24 cellular contexts compared by ENCODE assay signal in the genomic region with DNA sequence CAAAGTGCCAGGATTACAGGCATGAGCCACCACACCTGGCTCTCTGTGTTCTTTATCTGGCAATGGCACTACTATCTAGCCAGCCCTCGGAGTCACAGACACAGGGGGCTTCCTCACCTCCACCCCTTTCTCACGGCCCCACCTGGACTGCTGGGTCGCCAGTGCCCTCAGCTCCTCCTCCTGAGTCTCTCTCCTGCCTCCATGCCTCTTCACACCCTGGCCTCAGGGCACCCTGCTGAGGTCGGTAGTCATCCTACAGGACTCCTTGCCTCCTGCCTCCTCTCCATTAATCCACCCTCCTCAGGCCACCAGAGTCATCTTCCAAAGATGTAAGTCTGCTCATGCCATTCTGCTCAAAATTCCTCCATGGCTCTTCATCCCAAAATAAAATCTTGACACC. TPM values are rescaled to one million over a fixed set of nuclear protein-coding genes. Genes with fewer than 3 reads are reported as not detected.
A peak's percentile ranks its signal among the peaks of the same experiment; 100 is the strongest.
DNase-seq lines count a peak whose midpoint lies in the region; ATAC-seq, FAIRE-seq and TF ChIP-seq lines count a peak whose summit lies in the region.
"Had no signal": no experiment of that assay in that cellular context is flagged by ENCODE, and none has a peak within 500 bp of the region (broad histone marks: within the 10 kb centered on the region; RNA-seq: fewer than 3 reads in every experiment).

No MANE protein-coding gene starts in this region.

- H3K27me3 ChIP-seq in HepG2 (ENCODE audit: control insufficient read depth in 1 of 2, insufficient read depth in 2 of 2, low read length in 2 of 2) (no peaks in the 10 kb centered on the region), right lobe of liver (no peaks in the 10 kb centered on the region), neutrophil (no peaks in the 10 kb centered on the region)
- H3K27me3 ChIP-seq: BLaER1, SJSA1 had no signal

- intact Hi-C loops in HepG2 (cut with micrococcal nuclease; ENCODE audit: unreplicated experiment) (loop anchor here (5.0 kb wide), 1 partner anchor 53 kb away; the partner anchor contains the start of gene MXD1), right lobe of liver (cut with DNase I) (no loop called here), kidney (cut with DNase I) (no loop called here)

- TF ChIP-seq EP300 in HepG2 (IDR thresholded peaks at IDR 0.05; ENCODE audit: low read depth in 2 of 2, low read length in 2 of 2) (no peak), HepG2 (CRISPR knock-in tag; IDR thresholded peaks at IDR 0.05; ENCODE audit: borderline replicate concordance) (no peak)

- peaks cover 48% of the 10 kb centered on the region for H3K4me1 ChIP-seq in HepG2 (ENCODE audit: insufficient read depth, low read length)
- no peaks in the 10 kb centered on the region for H3K4me1 ChIP-seq in right lobe of liver
- no peaks in the 10 kb centered on the region for H3K4me1 ChIP-seq in kidney (ENCODE audit: control insufficient read depth in 1 of 2, insufficient read depth in 1 of 2, low read depth in 1 of 2, low read length in 2 of 2)
- peaks cover 26 to 27% of the 10 kb centered on the region in 2 experiments for H3K4me1 ChIP-seq in neutrophil (ENCODE audit: control insufficient read depth in 1 of 2, insufficient read depth in 1 of 2, low read depth in 1 of 2, low read length in 1 of 2)
- H3K4me1 ChIP-seq: BLaER1, SJSA1 had no signal

- no TSS peak for BruUV-seq in HepG2 (replicated peaks; lab: Mats Ljungman, UMichigan)

- no peaks in the 10 kb centered on the region for H3K79me2 ChIP-seq in HepG2 (ENCODE audit: insufficient read depth, low read length)

- TF ChIP-seq CTCF in HepG2 (CRISPR knock-in tag; IDR thresholded peaks at IDR 0.05) (no peak), right lobe of liver (IDR thresholded peaks at IDR 0.05) (no peak), kidney (IDR thresholded peaks at IDR 0.05; ENCODE audit: borderline replicate concordance, extremely low read depth, insufficient read depth) (no peak), neutrophil (IDR thresholded peaks at IDR 0.05) (no peak)

- in situ Hi-C loops in HepG2 (cut with HindIII; ENCODE audit: extremely low pct_ligation_motif_present, low pct_unique_long_range_greater_than_20kb): no loop called here

- ATAC-seq in HepG2: peak; percentile 10; the same call in 2 of the 3 replicates
- no peak for ATAC-seq in right lobe of liver

- no peak for DNase-seq in HepG2 (ENCODE audit: low spot score)
- no peak for DNase-seq in right lobe of liver
- DNase-seq in kidney: peak; percentile 29
- DNase-seq in midbrain (lab: John Stamatoyannopoulos, UW): no peak
- DNase-seq in NCI-H2029 (lab: John Stamatoyannopoulos, UW): no peak
- DNase-seq in T-helper 2 cell: no peak
- DNase-seq: CD4-positive, CD25-positive, alpha-beta regulatory T cell; DMS153; DND-41; MV-4-11; NCI-H1105; NCI-H1436 treated with DMSO at 0.1 percent for 48 hours; NCI-H187 treated with DMSO at 0.1 percent for 48 hours; NCI-H526 treated with DMSO at 0.1 percent for 48 hours; Right ventricle myocardium superior; RPMI8226 had no signal

- WGBS in HepG2 (ENCODE audit: low lambda C conversion rate): 81% methylated on average over 4 of the region's 4 CpGs
- WGBS in right lobe of liver (ENCODE audit: insufficient coverage, low coverage, low lambda C conversion rate, missing lambda C conversion rate): 100% methylated on average over 1 of the region's 4 CpGs

- H3K4me2 ChIP-seq in HepG2 (ENCODE audit: low read depth, low read length): no peak overlapping the region
- H3K4me2 ChIP-seq: BLaER1 had no signal

- H3K27ac ChIP-seq in HepG2 (ENCODE audit: extremely low read length, insufficient read depth, low read length) (no peak overlapping the region), right lobe of liver (no peak overlapping the region), kidney (ENCODE audit: low read depth in 2 of 2, low read length in 2 of 2) (no peak overlapping the region), neutrophil (peak overlapping the region; percentile 49)
- H3K27ac ChIP-seq: BLaER1, HL-60, SJSA1 had no signal

- no peak overlapping the region for H2AFZ ChIP-seq in HepG2 (ENCODE audit: low read length)

- CTCF ChIA-PET in HepG2 (lab: Yijun Ruan, JAX; ENCODE audit: low intra/inter-chr PET ratio, low total read pairs): no interaction called here

- TF ChIP-seq RAD21 in HepG2 (CRISPR knock-in tag; IDR thresholded peaks at IDR 0.05): no peak

- no peaks in the 10 kb centered on the region for H3K36me3 ChIP-seq in HepG2 (replicated peaks in 1 of 2; ENCODE audit: control insufficient read depth in 1 of 2, insufficient read depth in 2 of 2, low read length in 2 of 2)
- H3K36me3 ChIP-seq in right lobe of liver: no peaks in the 10 kb centered on the region
- no peaks in the 10 kb centered on the region for H3K36me3 ChIP-seq in kidney (ENCODE audit: control insufficient read depth in 1 of 2, insufficient read depth in 2 of 2, low read length in 2 of 2)
- no peaks in the 10 kb centered on the region for H3K36me3 ChIP-seq in neutrophil
- H3K36me3 ChIP-seq: BLaER1, SJSA1 had no signal

- POLR2A ChIA-PET in HepG2 (lab: Yijun Ruan, JAX): interaction anchor here (1.0 to 1.2 kb wide), 2 partner anchors 56 kb away, joined by 3 to 4 read pairs; no protein-coding TSS in a partner anchor

- H3K9ac ChIP-seq in HepG2 (ENCODE audit: insufficient read depth, low read depth, low read length): no peak overlapping the region
- H3K9ac ChIP-seq in kidney (ENCODE audit: low read length in 2 of 2): no peak overlapping the region
- H3K9ac ChIP-seq: BLaER1 had no signal

- TF ChIP-seq POLR2A in HepG2 (IDR thresholded peaks at IDR 0.05; ENCODE audit: insufficient read depth in 1 of 2, low read depth in 2 of 2, low read length in 2 of 2): no peak
- TF ChIP-seq POLR2A in right lobe of liver (IDR thresholded peaks at IDR 0.05): no peak

- H3K9me3 ChIP-seq in HepG2 (ENCODE audit: low read length) (no peaks in the 10 kb centered on the region), right lobe of liver (no peaks in the 10 kb centered on the region), kidney (ENCODE audit: control insufficient read depth in 1 of 2, low read length in 2 of 2) (no peaks in the 10 kb centered on the region), neutrophil (no peaks in the 10 kb centered on the region)
- H3K9me3 ChIP-seq: BLaER1, SJSA1 had no signal

- FAIRE-seq in HepG2 (lab: Jason Lieb, UNC) (no peak), kidney (lab: Jason Lieb, UNC) (no peak)
- FAIRE-seq: A204.1, GM12892, H54 had no signal

- H4K20me1 ChIP-seq in HepG2 (ENCODE audit: insufficient read depth, low read length): no peaks in the 10 kb centered on the region
- H4K20me1 ChIP-seq: BLaER1 had no signal

- no peak overlapping the region for H3K4me3 ChIP-seq in HepG2 (replicated peaks in 1 of 3; ENCODE audit: insufficient read depth in 1 of 3, low read depth in 2 of 3, low read length in 3 of 3)
- no peak overlapping the region for H3K4me3 ChIP-seq in right lobe of liver
- no peak overlapping the region for H3K4me3 ChIP-seq in kidney (ENCODE audit: low read length in 2 of 2)
- no peak overlapping the region for H3K4me3 ChIP-seq in neutrophil (ENCODE audit: low read depth in 1 of 2, low read length in 1 of 2)
- H3K4me3 ChIP-seq: BLaER1, SJSA1 had no signal

RNA-seq across cellular contexts. Expression of gene ASPRV1, which starts 8.6 kb away (rescaled TPM):
- total RNA-seq in HepG2 (2016; rRNA removed; fragmentation: Illumina TruSeq; extraction: Trizol): 0.40 and 0.42 TPM in 2 replicates
- 0.18 TPM in 1 of 2 replicates, not detected in the other for total RNA-seq in HepG2 (2016; cell fraction: cytosol; rRNA removed; fragmentation: Illumina TruSeq; extraction: Trizol; ENCODE audit: low read depth)
- total RNA-seq in HepG2 (2016; cell fraction: insoluble cytoplasmic fraction; rRNA removed; fragmentation: Illumina TruSeq; extraction: Trizol): 0.32 and 0.40 TPM in 2 replicates
- 0.28 and 0.34 TPM in 2 replicates for total RNA-seq in HepG2 (2016; cell fraction: membrane; rRNA removed; fragmentation: Illumina TruSeq; extraction: Trizol)
- total RNA-seq in HepG2 (2016; cell fraction: nucleus; rRNA removed; fragmentation: Illumina TruSeq; extraction: Trizol): 0.47 and 0.50 TPM in 2 replicates
- 0.48 and 0.52 TPM in 2 replicates for polyA plus RNA-seq in HepG2 (2011; rRNA removed)
- polyA plus RNA-seq in HepG2 (2011; cell fraction: cytosol; rRNA removed): 0.38 and 0.47 TPM in 2 replicates
- 1.1 and 1.8 TPM in 2 replicates for polyA plus RNA-seq in HepG2 (2011; cell fraction: nucleus; rRNA removed)
- polyA plus RNA-seq in HepG2 (2012): 0.42 and 0.52 TPM in 2 replicates
- polyA plus RNA-seq in HepG2 (2016; cell fraction: cytosol; fragmentation: Illumina TruSeq; extraction: Trizol; ENCODE audit: low read depth): 0.07 TPM in 1 of 2 replicates, not detected in the other
- 0.32 and 0.34 TPM in 2 replicates for polyA plus RNA-seq in HepG2 (2016; cell fraction: insoluble cytoplasmic fraction; fragmentation: Illumina TruSeq; extraction: Trizol; ENCODE audit: low read depth)
- 0.09 and 0.24 TPM in 2 replicates for polyA plus RNA-seq in HepG2 (2016; cell fraction: membrane; fragmentation: Illumina TruSeq; extraction: Trizol; ENCODE audit: low read depth)
- polyA plus RNA-seq in HepG2 (2016; cell fraction: nucleus; fragmentation: Illumina TruSeq; extraction: Trizol; ENCODE audit: insufficient read depth, low read depth): 0.92 and 1.1 TPM in 2 replicates
- 0.14 and 0.48 TPM in 2 replicates for polyA minus RNA-seq in HepG2 (2011; rRNA and poly(A)+ RNA removed; ENCODE audit: low replicate concordance)
- polyA minus RNA-seq in HepG2 (2011; cell fraction: cytosol; rRNA and poly(A)+ RNA removed): 0.26 TPM in 1 of 2 replicates, not detected in the other
- polyA minus RNA-seq in HepG2 (2011; cell fraction: nucleus; rRNA and poly(A)+ RNA removed): 0.50 and 0.52 TPM in 2 replicates
- total RNA-seq in right lobe of liver: under 1 TPM; 0.31 to 0.98 (median 0.59) TPM
- 1.6 TPM for total RNA-seq in kidney
- 2.1 TPM for polyA plus RNA-seq in kidney (ENCODE audit: insufficient read depth, low read depth, low replicate concordance)
- total RNA-seq: NCI-H460 had no signal

RNA-seq across cellular contexts. Expression of gene MXD1, which starts 55.1 kb away (rescaled TPM):
- total RNA-seq in HepG2 (2016; rRNA removed; fragmentation: Illumina TruSeq; extraction: Trizol): 6.4 and 7.7 TPM in 2 replicates
- 0.61 and 2.0 TPM in 2 replicates for total RNA-seq in HepG2 (2016; cell fraction: cytosol; rRNA removed; fragmentation: Illumina TruSeq; extraction: Trizol; ENCODE audit: low read depth)
- 6.1 and 7.8 TPM in 2 replicates for total RNA-seq in HepG2 (2016; cell fraction: insoluble cytoplasmic fraction; rRNA removed; fragmentation: Illumina TruSeq; extraction: Trizol)
- total RNA-seq in HepG2 (2016; cell fraction: membrane; rRNA removed; fragmentation: Illumina TruSeq; extraction: Trizol): 3.1 and 3.6 TPM in 2 replicates
- total RNA-seq in HepG2 (2016; cell fraction: nucleus; rRNA removed; fragmentation: Illumina TruSeq; extraction: Trizol): 11.9 and 13.4 TPM in 2 replicates
- 12.0 and 14.9 TPM in 2 replicates for polyA plus RNA-seq in HepG2 (2011; rRNA removed)
- 5.2 and 7.3 TPM in 2 replicates for polyA plus RNA-seq in HepG2 (2011; cell fraction: cytosol; rRNA removed)
- 15.4 and 18.9 TPM in 2 replicates for polyA plus RNA-seq in HepG2 (2011; cell fraction: nucleus; rRNA removed)
- 6.1 and 8.3 TPM in 2 replicates for polyA plus RNA-seq in HepG2 (2012)
- 0.19 and 0.38 TPM in 2 replicates for polyA plus RNA-seq in HepG2 (2016; cell fraction: cytosol; fragmentation: Illumina TruSeq; extraction: Trizol; ENCODE audit: low read depth)
- 5.4 and 6.9 TPM in 2 replicates for polyA plus RNA-seq in HepG2 (2016; cell fraction: insoluble cytoplasmic fraction; fragmentation: Illumina TruSeq; extraction: Trizol; ENCODE audit: low read depth)
- polyA plus RNA-seq in HepG2 (2016; cell fraction: membrane; fragmentation: Illumina TruSeq; extraction: Trizol; ENCODE audit: low read depth): 1.2 and 1.5 TPM in 2 replicates
- 14.2 and 17.0 TPM in 2 replicates for polyA plus RNA-seq in HepG2 (2016; cell fraction: nucleus; fragmentation: Illumina TruSeq; extraction: Trizol; ENCODE audit: insufficient read depth, low read depth)
- polyA minus RNA-seq in HepG2 (2011; rRNA and poly(A)+ RNA removed; ENCODE audit: low replicate concordance): 5.8 and 5.9 TPM in 2 replicates
- 7.4 and 8.8 TPM in 2 replicates for polyA minus RNA-seq in HepG2 (2011; cell fraction: cytosol; rRNA and poly(A)+ RNA removed)
- 22.0 and 25.4 TPM in 2 replicates for polyA minus RNA-seq in HepG2 (2011; cell fraction: nucleus; rRNA and poly(A)+ RNA removed)
- 10 to 100 TPM in 1 of 6 experiments, 1 to 10 TPM in 5; 3.5 to 13.1 (median 4.3) TPM for total RNA-seq in right lobe of liver
- 13.3 TPM for total RNA-seq in kidney
- polyA plus RNA-seq in kidney (ENCODE audit: insufficient read depth, low read depth, low replicate concordance): 4.9 TPM
